In genomic region chr18:25451077-25451658, GRCh38 we compare ENCODE assay signal across 33 cellular contexts.
A peak's percentile ranks its signal among the peaks of the same experiment; 100 is the strongest.
DNase-seq lines count a peak whose midpoint lies in the region; ATAC-seq, FAIRE-seq and TF ChIP-seq lines count a peak whose summit lies in the region.
"Had no signal": no experiment of that assay in that cellular context is flagged by ENCODE, and none has a peak within 500 bp of the region (broad histone marks: within the 10 kb centered on the region; RNA-seq: fewer than 3 reads in every experiment).

No MANE protein-coding gene starts in this region.

- no peak for TF ChIP-seq RAD21 in HepG2 (CRISPR knock-in tag; IDR thresholded peaks at IDR 0.05)

- CTCF ChIA-PET in HepG2 (lab: Yijun Ruan, JAX; ENCODE audit: low intra/inter-chr PET ratio, low total read pairs) (no interaction called here), HEK293 (lab: Yijun Ruan, JAX) (no interaction called here)

- no peak overlapping the region for H3K14ac ChIP-seq in trophoblast cell (ENCODE audit: low read length)

- in situ Hi-C loops in HepG2 (cut with HindIII; ENCODE audit: extremely low pct_ligation_motif_present, low pct_unique_long_range_greater_than_20kb), result no loop called here

- no peak overlapping the region for H2BK5ac ChIP-seq in trophoblast cell (ENCODE audit: low read depth, low read length, poor library complexity)

- POLR2A ChIA-PET in HepG2 (lab: Yijun Ruan, JAX) (no interaction called here), HEK293 (lab: Yijun Ruan, JAX) (no interaction called here)

- no peak for FAIRE-seq in HepG2 (lab: Jason Lieb, UNC)
- FAIRE-seq: A204.1, A549, D721Med had no signal

- no peaks in the 10 kb centered on the region for H3K79me1 ChIP-seq in trophoblast cell (ENCODE audit: low read length)

- no peak for TF ChIP-seq EP300 in HepG2 (IDR thresholded peaks at IDR 0.05; ENCODE audit: low read depth in 2 of 2, low read length in 2 of 2)
- TF ChIP-seq EP300 in HepG2 (CRISPR knock-in tag; IDR thresholded peaks at IDR 0.05; ENCODE audit: borderline replicate concordance), result no peak
- TF ChIP-seq EP300 in stomach (IDR thresholded peaks at IDR 0.05), result no peak

- H3K4me2 ChIP-seq in HepG2 (ENCODE audit: low read depth, low read length) (no peak overlapping the region), trophoblast cell (ENCODE audit: low read length) (no peak overlapping the region)
- H3K4me2 ChIP-seq: A549; BLaER1; BLaER1 treated with 17β-estradiol and CSF1 and Interleukin-3, amounts not matched to agents 10 nM and 100 nM had no signal

- H2AK5ac ChIP-seq in trophoblast cell (ENCODE audit: low read length), result no peak overlapping the region

- H3K27me3 ChIP-seq in HepG2 (ENCODE audit: control insufficient read depth in 1 of 2, insufficient read depth in 2 of 2, low read length in 2 of 2), result no peaks in the 10 kb centered on the region
- H3K27me3 ChIP-seq in right lobe of liver, result no peaks in the 10 kb centered on the region
- no peaks in the 10 kb centered on the region for H3K27me3 ChIP-seq in trophoblast cell (ENCODE audit: insufficient read depth, low read length)
- no peaks in the 10 kb centered on the region for H3K27me3 ChIP-seq in stomach
- H3K27me3 ChIP-seq: BE2C; BLaER1; BLaER1 treated with 17β-estradiol and CSF1 and Interleukin-3, amounts not matched to agents 10 nM and 100 nM had no signal

- H3K9me3 ChIP-seq in HepG2 (ENCODE audit: low read length) (no peaks in the 10 kb centered on the region), right lobe of liver (no peaks in the 10 kb centered on the region), HEK293 (ENCODE audit: control insufficient read depth, insufficient read depth, low read depth, low read length) (no peaks in the 10 kb centered on the region), trophoblast cell (ENCODE audit: insufficient read depth, low read depth, low read length) (peaks cover 5% of the 10 kb centered on the region), stomach (peaks cover 0 to 11% (median 10%) of the 10 kb centered on the region in 4 donors)
- H3K9me3 ChIP-seq: A549, BE2C, BLaER1, Caco-2 had no signal

- H4K91ac ChIP-seq in trophoblast cell (ENCODE audit: low read depth, low read length), result no peak overlapping the region

- no TSS peak for BruUV-seq in HepG2 (replicated peaks; lab: Mats Ljungman, UMichigan)

- TF ChIP-seq CTCF in HepG2 (CRISPR knock-in tag; IDR thresholded peaks at IDR 0.05), result no peak
- no peak for TF ChIP-seq CTCF in right lobe of liver (IDR thresholded peaks at IDR 0.05)
- TF ChIP-seq CTCF in HEK293 (tag by site-specific recombination; IDR thresholded peaks at IDR 0.05), result no peak
- TF ChIP-seq CTCF in stomach (IDR thresholded peaks at IDR 0.05), result no peak

- ATAC-seq in HepG2, result no peak
- no peak for ATAC-seq in right lobe of liver
- no peak for ATAC-seq in GM18868 (IDR thresholded peaks at IDR 0.05; ENCODE audit: unreplicated experiment)
- ATAC-seq: A549; CD8-positive, alpha-beta T cell had no signal

- H3K36me3 ChIP-seq in HepG2 (replicated peaks in 1 of 2; ENCODE audit: control insufficient read depth in 1 of 2, insufficient read depth in 2 of 2, low read length in 2 of 2) (no peaks in the 10 kb centered on the region), right lobe of liver (no peaks in the 10 kb centered on the region), HEK293 (ENCODE audit: control insufficient read depth in 2 of 2, insufficient read depth in 1 of 2, low read length in 2 of 2) (no peaks in the 10 kb centered on the region), trophoblast cell (ENCODE audit: control insufficient read depth in 1 of 2, insufficient read depth in 2 of 2, low read length in 2 of 2) (no peaks in the 10 kb centered on the region), stomach (no peaks in the 10 kb centered on the region)
- H3K36me3 ChIP-seq: BE2C; BLaER1; BLaER1 treated with 17β-estradiol and CSF1 and Interleukin-3, amounts not matched to agents 10 nM and 100 nM had no signal

- DNase-seq in HepG2 (ENCODE audit: low spot score) (no peak), right lobe of liver (no peak), trophoblast cell (no peak), stomach (no peak)
- DNase-seq: 8988T; ACHN; AML-193; BE2C; C1 segment of cervical spinal cord; Caco-2; Calu3; CD4-positive, alpha-beta memory T cell; CD4-positive, alpha-beta T cell; CD4-positive, CD25-positive, alpha-beta regulatory T cell; CD8-positive, alpha-beta memory T cell; CD8-positive, alpha-beta T cell; COR-L47; DMS 273 treated with DMSO at 0.1 percent for 48 hours; DMS153; DMS53; DMS79; DMS79 treated with DMSO at 0.1 percent for 48 hours; DND-41; EL had no signal

- H3K4me3 ChIP-seq in HepG2 (replicated peaks in 1 of 3; ENCODE audit: insufficient read depth in 1 of 3, low read depth in 2 of 3, low read length in 3 of 3) (no peak overlapping the region), right lobe of liver (no peak overlapping the region), HEK293 (ENCODE audit: low read depth, low read length) (no peak overlapping the region), trophoblast cell (ENCODE audit: low read depth, low read length) (peak overlapping the region; percentile 47), stomach (no peak overlapping the region)
- H3K4me3 ChIP-seq: A549; BLaER1; BLaER1 treated with 17β-estradiol and CSF1 and Interleukin-3, amounts not matched to agents 10 nM and 100 nM had no signal

- no peak overlapping the region for H2BK12ac ChIP-seq in trophoblast cell (ENCODE audit: low read length)

- H3K23ac ChIP-seq in trophoblast cell (ENCODE audit: low read length), result no peak overlapping the region

- H3K18ac ChIP-seq in trophoblast cell (ENCODE audit: low read length), result no peak overlapping the region

- H4K8ac ChIP-seq in trophoblast cell (ENCODE audit: low read depth, low read length), result no peak overlapping the region

- no peak overlapping the region for H4K12ac ChIP-seq in trophoblast cell (ENCODE audit: low read depth, low read length)

- H3K4me1 ChIP-seq in HepG2 (ENCODE audit: insufficient read depth, low read length), result no peaks in the 10 kb centered on the region
- no peaks in the 10 kb centered on the region for H3K4me1 ChIP-seq in right lobe of liver
- no peaks in the 10 kb centered on the region for H3K4me1 ChIP-seq in HEK293 (ENCODE audit: control insufficient read depth, insufficient read depth, low read length)
- H3K4me1 ChIP-seq in trophoblast cell (ENCODE audit: control insufficient read depth in 1 of 2, insufficient read depth in 2 of 2, low read length in 2 of 2), result peaks cover 3% of the 10 kb centered on the region in 2 experiments
- H3K4me1 ChIP-seq in stomach, result no peaks in the 10 kb centered on the region
- H3K4me1 ChIP-seq: A549, BE2C, BLaER1, Caco-2 had no signal

- intact Hi-C loops in HepG2 (cut with micrococcal nuclease; ENCODE audit: unreplicated experiment), result no loop called here
- intact Hi-C loops in right lobe of liver (cut with DNase I), result no loop called here
- intact Hi-C loops in stomach (cut with DNase I; ENCODE audit: low total_unique reads), result no loop called here

- WGBS in HepG2 (ENCODE audit: low lambda C conversion rate), result 10% methylated on average over 5 of the region's 5 CpGs
- 64% methylated on average over 5 of the region's 5 CpGs for WGBS in right lobe of liver (ENCODE audit: insufficient coverage, low coverage, low lambda C conversion rate, missing lambda C conversion rate)
- no CpG with 5 or more reads among the region's 5 CpGs for WGBS in trophoblast cell (ENCODE audit: extremely low coverage, insufficient coverage, insufficient read length)
- 88 to 93% (median 91%) methylated on average over 5 of the region's 5 CpGs for WGBS in stomach, 5 donors

- no peaks in the 10 kb centered on the region for H4K20me1 ChIP-seq in HepG2 (ENCODE audit: insufficient read depth, low read length)
- H4K20me1 ChIP-seq: BLaER1; BLaER1 treated with 17β-estradiol and CSF1 and Interleukin-3, amounts not matched to agents 10 nM and 100 nM had no signal

- no peak overlapping the region for H2BK120ac ChIP-seq in trophoblast cell (ENCODE audit: insufficient read depth, low read length, poor library complexity)

- no peaks in the 10 kb centered on the region for H3K79me2 ChIP-seq in HepG2 (ENCODE audit: insufficient read depth, low read length)
- H3K79me2 ChIP-seq in trophoblast cell (ENCODE audit: control insufficient read depth, insufficient read depth, low read length, poor library complexity), result no peaks in the 10 kb centered on the region

- H3K27ac ChIP-seq in HepG2 (ENCODE audit: extremely low read length, insufficient read depth, low read length) (no peak overlapping the region), right lobe of liver (no peak overlapping the region), HEK293 (ENCODE audit: extremely low read depth, low read depth, low read length) (no peak overlapping the region), trophoblast cell (ENCODE audit: low read depth, low read length) (no peak overlapping the region), stomach (no peak overlapping the region)
- H3K27ac ChIP-seq: 22Rv1; A549; BLaER1; BLaER1 treated with 17β-estradiol and CSF1 and Interleukin-3, amounts not matched to agents 10 nM and 100 nM; C4-2B had no signal

- TF ChIP-seq POLR2A in HepG2 (IDR thresholded peaks at IDR 0.05; ENCODE audit: insufficient read depth in 1 of 2, low read depth in 2 of 2, low read length in 2 of 2) (no peak), right lobe of liver (IDR thresholded peaks at IDR 0.05) (no peak), stomach (IDR thresholded peaks at IDR 0.05) (no peak)

- H3K4ac ChIP-seq in trophoblast cell (ENCODE audit: low read depth, low read length), result no peak overlapping the region

- H2AFZ ChIP-seq in HepG2 (ENCODE audit: low read length), result no peak overlapping the region
- H2AFZ ChIP-seq in trophoblast cell (ENCODE audit: insufficient read depth, low read length, poor library complexity), result no peak overlapping the region

- H3K9ac ChIP-seq in HepG2 (ENCODE audit: insufficient read depth, low read depth, low read length) (no peak overlapping the region), trophoblast cell (ENCODE audit: low read length) (no peak overlapping the region)
- H3K9ac ChIP-seq: BLaER1; BLaER1 treated with 17β-estradiol and CSF1 and Interleukin-3, amounts not matched to agents 10 nM and 100 nM had no signal

TF ChIP-seq in HepG2, 621 proteins besides CTCF, POLR2A, EP300 and RAD21:
- no peak for TF ChIP-seq ZNF180 (CRISPR knock-in tag; IDR thresholded peaks at IDR 0.05; ENCODE audit: borderline replicate concordance, low read depth)
- 0 out of 2 replicates have a peak, but pooled peaks have one; percentile 2 for TF ChIP-seq ATF7 (IDR thresholded peaks at IDR 0.05)
- no peak for TF ChIP-seq ATF7 (CRISPR knock-in tag; IDR thresholded peaks at IDR 0.05)

TF ChIP-seq in HEK293, 187 proteins besides CTCF, POLR2A, EP300 and RAD21 (continues in another document):
- TF ChIP-seq KLF9 (tag by site-specific recombination; IDR thresholded peaks at IDR 0.05; ENCODE audit: low read depth) (no peak), ZFP37 (tag by site-specific recombination; IDR thresholded peaks at IDR 0.05) (peak; percentile 100)

Comparison
In these comparisons a context has a peak if more than half of its experiments do, and no peak if none do; other contexts are left out.
1. Of the 63 proteins assayed by ChIP-seq in both HepG2 and HEK293: peak only in HepG2: none; only in HEK293: SETDB1 and ZFP37; in both: none; in neither: 61.